Comparison of ENCODE assay signal across 2 cellular contexts in genomic region chr7:30019960-30020359, GRCh38.
TF ChIP-seq lines count a peak whose summit lies in the region.

No MANE protein-coding gene starts in this region.

TF ChIP-seq in endothelial cell of umbilical vein, 7 proteins besides CTCF, POLR2A, EP300 and RAD21:
- no peak for TF ChIP-seq EZH2 (IDR thresholded peaks at IDR 0.05; ENCODE audit: borderline replicate concordance, low read depth, low read length, severe bottlenecking)
- TF ChIP-seq GATA2 (IDR thresholded peaks at IDR 0.05; ENCODE audit: insufficient read depth, insufficient read length, low read depth, low read length) = no peak
- no peak for TF ChIP-seq MYC (IDR thresholded peaks at IDR 0.05; ENCODE audit: low read depth, low read length)
- no peak for TF ChIP-seq POLR2AphosphoS5 (IDR thresholded peaks at IDR 0.05; ENCODE audit: insufficient read depth, low read depth, low read length)
- TF ChIP-seq JUN (IDR thresholded peaks at IDR 0.05; ENCODE audit: borderline replicate concordance, insufficient read depth, insufficient read length, low read depth) = no peak
- TF ChIP-seq MAX (IDR thresholded peaks at IDR 0.05; ENCODE audit: insufficient read depth, insufficient read length) = no peak
- TF ChIP-seq FOS (IDR thresholded peaks at IDR 0.05; ENCODE audit: borderline replicate concordance, insufficient read depth, low read length) = peak; percentile 4
TF ChIP-seq in endothelial cell of umbilical vein: peak in this region for 1.

TF ChIP-seq in GM23338, 12 proteins besides CTCF, POLR2A, EP300 and RAD21:
- TF ChIP-seq STAT1 (IDR thresholded peaks at IDR 0.05; ENCODE audit: unreplicated experiment) (no peak), NANOG (IDR thresholded peaks at IDR 0.05; ENCODE audit: borderline replicate concordance) (no peak), EZH2 (IDR thresholded peaks at IDR 0.05; ENCODE audit: low read depth, unreplicated experiment) (no peak), ETS1 (IDR thresholded peaks at IDR 0.05) (no peak), EZH2phosphoT487 (IDR thresholded peaks at IDR 0.05; ENCODE audit: unreplicated experiment) (no peak), REST (IDR thresholded peaks at IDR 0.05; ENCODE audit: unreplicated experiment) (no peak), JUNB (IDR thresholded peaks at IDR 0.05; ENCODE audit: unreplicated experiment) (no peak), ZNF462 (CRISPR knock-in tag; IDR thresholded peaks at IDR 0.05) (no peak), POLR2AphosphoS5 (IDR thresholded peaks at IDR 0.05; ENCODE audit: low read depth) (no peak), ZNF331 (CRISPR knock-in tag; IDR thresholded peaks at IDR 0.05; ENCODE audit: low read depth) (no peak), CREB1 (CRISPR knock-in tag; IDR thresholded peaks at IDR 0.05; ENCODE audit: low read depth) (no peak), ZNF114 (CRISPR knock-in tag; IDR thresholded peaks at IDR 0.05) (no peak)
